In the genomic region with DNA sequence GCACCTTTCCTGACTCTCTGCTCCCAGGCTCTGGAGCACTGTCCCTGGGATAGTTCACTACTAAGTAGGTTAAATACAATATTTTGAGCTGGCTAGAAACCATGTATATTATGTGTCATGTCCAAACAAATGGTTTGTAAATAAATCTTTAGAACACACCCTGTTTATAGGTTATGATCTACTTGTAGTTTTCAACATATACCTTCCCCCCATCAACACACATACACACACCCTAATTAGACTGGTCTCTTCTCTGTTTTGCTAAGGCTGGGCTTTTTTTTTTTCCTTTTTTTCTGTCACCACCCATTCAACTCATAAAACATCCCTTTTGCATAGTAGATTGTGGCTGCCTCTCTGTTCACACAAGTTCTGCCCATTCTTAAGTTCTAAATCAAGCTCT, we compare ENCODE assay signal across 18 cellular contexts.
DNase-seq lines count a peak whose midpoint lies in the region; ATAC-seq, FAIRE-seq and TF ChIP-seq lines count a peak whose summit lies in the region.
"Had no signal": no experiment of that assay in that cellular context is flagged by ENCODE, and none has a peak within 500 bp of the region (broad histone marks: within the 10 kb centered on the region; RNA-seq: fewer than 3 reads in every experiment).

No MANE protein-coding gene starts in this region.

- intact Hi-C loops in left ventricle myocardium inferior (cut with micrococcal nuclease) (loop anchor here (10.0 kb wide), 1 partner anchor 232 kb away; no protein-coding TSS in a partner anchor), left ventricle myocardium superior (cut with micrococcal nuclease) (no loop called here), mammary epithelial cell (cut with micrococcal nuclease) (no loop called here), left colon (cut with DNase I, micrococcal nuclease) (no loop called here), transverse colon (cut with DNase I; ENCODE audit: low total_unique reads) (no loop called here)

- TF ChIP-seq CTCF in left ventricle myocardium inferior (IDR thresholded peaks at IDR 0.05; ENCODE audit: borderline replicate concordance) (no peak), mammary epithelial cell (conservative IDR thresholded peaks at IDR 0.05 in 1 of 2, IDR thresholded peaks at IDR 0.05 in 1 of 2; ENCODE audit: extremely low read depth in 1 of 2, insufficient read depth in 1 of 2, low read depth in 1 of 2, low read length in 2 of 2) (no peak), transverse colon (IDR thresholded peaks at IDR 0.05) (no peak)

- dilution Hi-C loops in mammary epithelial cell (cut with HindIII; ENCODE audit: low sequenced_read_pairs) = no loop called here

- ATAC-seq in left ventricle myocardium superior (no peak), left colon (peak; percentile 69), HG03135 (IDR thresholded peaks at IDR 0.05; ENCODE audit: unreplicated experiment) (no peak)
- ATAC-seq: CD8-positive, alpha-beta T cell; HepG2 had no signal

- FAIRE-seq in GM12891 (lab: Jason Lieb, UNC) = no peak
- FAIRE-seq: A204.1, HepG2, HTR-8/SVneo had no signal

- H3K27me3 ChIP-seq in left ventricle myocardium inferior (ENCODE audit: low read depth) (no peaks in the 10 kb centered on the region), mammary epithelial cell (ENCODE audit: insufficient read depth, low read length) (no peaks in the 10 kb centered on the region), transverse colon (no peaks in the 10 kb centered on the region)
- H3K27me3 ChIP-seq: BE2C had no signal

- TF ChIP-seq EP300 in transverse colon (IDR thresholded peaks at IDR 0.05; ENCODE audit: low read depth) = no peak

- DNase-seq in left ventricle myocardium inferior (no peak), left ventricle myocardium superior (no peak), mammary epithelial cell (no peak), left colon (no peak), transverse colon (no peak), AG08395 (ENCODE audit: low spot score) (no peak), GM12891 (ENCODE audit: insufficient read length, low spot score) (no peak)
- DNase-seq: BE2C; Caco-2; CD8-positive, alpha-beta T cell; GDM1; HCEC 1CT; HFFc6 had no signal

- no peak overlapping the region for H2AFZ ChIP-seq in mammary epithelial cell (ENCODE audit: low read depth, low read length)

- H3K27ac ChIP-seq in left ventricle myocardium inferior (replicated peaks) (peak overlapping the region; percentile 12), mammary epithelial cell (ENCODE audit: insufficient read depth, low read depth, low read length) (peak overlapping the region; percentile 93), transverse colon (peak overlapping the region in 3 of 4 donors; percentile 15 to 35 (median 34))
- H3K27ac ChIP-seq: C4-2B had no signal

- TF ChIP-seq POLR2A in transverse colon (IDR thresholded peaks at IDR 0.05) = no peak
- no peak for TF ChIP-seq POLR2A in GM12891 (IDR thresholded peaks at IDR 0.05; ENCODE audit: low read depth, low read length)

- H4K20me1 ChIP-seq in mammary epithelial cell (ENCODE audit: insufficient read depth, low read length) = no peaks in the 10 kb centered on the region

- H3K4me1 ChIP-seq in left ventricle myocardium inferior = no peaks in the 10 kb centered on the region
- peaks cover 54% of the 10 kb centered on the region for H3K4me1 ChIP-seq in mammary epithelial cell (ENCODE audit: insufficient read depth, low read length)
- no peaks in the 10 kb centered on the region for H3K4me1 ChIP-seq in transverse colon
- H3K4me1 ChIP-seq: Caco-2 had no signal

- BruUV-seq in mammary epithelial cell (replicated peaks; lab: Mats Ljungman, UMichigan) = no TSS peak

- in situ Hi-C loops in mammary epithelial cell (cut with MboI; ENCODE audit: low sequenced_read_pairs in 2 of 2) (loop anchor here (10.0 kb wide), 1 partner anchor 232 kb away; no protein-coding TSS in a partner anchor), transverse colon (cut with MboI; ENCODE audit: low pct_ligation_motif_present in 1 of 4, low pct_unique_long_range_greater_than_20kb in 1 of 4, low sequenced_read_pairs in 3 of 4) (loop anchor here in 2 of 4 donors (10.0 to 25.0 kb wide), 2 partner anchors 232 to 245 kb away; no protein-coding TSS in a partner anchor)

- CTCF ChIA-PET in mammary epithelial cell (lab: Charles Lee; ENCODE audit: low non-redundant PET) = no interaction called here

- H3K9ac ChIP-seq in mammary epithelial cell (ENCODE audit: insufficient read depth, low read length) = no peak overlapping the region

- H3K4me2 ChIP-seq in mammary epithelial cell (ENCODE audit: insufficient read depth, low read depth, low read length) = peak overlapping the region; percentile 38

- no peaks in the 10 kb centered on the region for H3K79me2 ChIP-seq in mammary epithelial cell (ENCODE audit: insufficient read depth, low read length)

- H3K4me3 ChIP-seq in left ventricle myocardium inferior (no peak overlapping the region), mammary epithelial cell (replicated peaks in 1 of 3; ENCODE audit: insufficient read depth in 1 of 3, low read depth in 2 of 3, low read length in 3 of 3) (no peak overlapping the region), transverse colon (no peak overlapping the region)

- no peaks in the 10 kb centered on the region for H3K9me3 ChIP-seq in left ventricle myocardium inferior (replicated peaks)
- H3K9me3 ChIP-seq in mammary epithelial cell (replicated peaks; ENCODE audit: insufficient read depth, low read length) = no peaks in the 10 kb centered on the region
- no peaks in the 10 kb centered on the region for H3K9me3 ChIP-seq in transverse colon
- H3K9me3 ChIP-seq: BE2C, Caco-2 had no signal

- H3K36me3 ChIP-seq in left ventricle myocardium inferior (no peaks in the 10 kb centered on the region), mammary epithelial cell (ENCODE audit: insufficient read depth, low read length) (no peaks in the 10 kb centered on the region), transverse colon (no peaks in the 10 kb centered on the region)
- H3K36me3 ChIP-seq: BE2C had no signal

TF ChIP-seq in GM12891, 5 proteins besides CTCF, POLR2A, EP300 and RAD21:
- no peak for TF ChIP-seq POLR2AphosphoS5 (IDR thresholded peaks at IDR 0.05; ENCODE audit: low read depth, low read length)
- no peak for TF ChIP-seq POU2F2 (IDR thresholded peaks at IDR 0.05; ENCODE audit: low read depth, low read length)
- no peak for TF ChIP-seq TAF1 (IDR thresholded peaks at IDR 0.05; ENCODE audit: low read depth, low read length)
- TF ChIP-seq PAX5 (IDR thresholded peaks at IDR 0.05; ENCODE audit: insufficient read depth, low read length, severe bottlenecking) = no peak
- TF ChIP-seq SPI1 (IDR thresholded peaks at IDR 0.05; ENCODE audit: low read depth, low read length) = no peak

Comparison
In these comparisons a context has a peak if more than half of its experiments do, and no peak if none do; other contexts are left out.
1. H3K27ac ChIP-seq: peak in every context shown above with its lines; median percentile 93 in mammary epithelial cell; 34 in transverse colon; 12 in left ventricle myocardium inferior.